Comparison of ENCODE assay signal across 11 cellular contexts in genomic region chr1:67570473-67571143, GRCh38.
DNase-seq lines count a peak whose midpoint lies in the region; ATAC-seq and TF ChIP-seq lines count a peak whose summit lies in the region.
"Had no signal": no experiment of that assay in that cellular context is flagged by ENCODE, and none has a peak within 500 bp of the region (broad histone marks: within the 10 kb centered on the region; RNA-seq: fewer than 3 reads in every experiment).

No MANE protein-coding gene starts in this region.

- no peaks in the 10 kb centered on the region for H3K36me3 ChIP-seq in RWPE2 (ENCODE audit: low read depth)
- H3K36me3 ChIP-seq in fibroblast of lung (ENCODE audit: control insufficient read depth, insufficient read depth, low read length), result no peaks in the 10 kb centered on the region
- H3K36me3 ChIP-seq in psoas muscle (ENCODE audit: insufficient read depth in 1 of 2, low read depth in 1 of 2), result no peaks in the 10 kb centered on the region
- H3K36me3 ChIP-seq in prostate gland, result no peaks in the 10 kb centered on the region
- H3K36me3 ChIP-seq in naive thymus-derived CD4-positive, alpha-beta T cell (ENCODE audit: control insufficient read depth in 2 of 3, insufficient read depth in 3 of 3, low read length in 3 of 3), result no peaks in the 10 kb centered on the region

- no peaks in the 10 kb centered on the region for H3K27me3 Mint-ChIP-seq in naive thymus-derived CD4-positive, alpha-beta T cell

- H3K79me2 ChIP-seq in fibroblast of lung (ENCODE audit: control insufficient read depth, insufficient read depth, low read length), result no peaks in the 10 kb centered on the region

- H3K4me2 ChIP-seq in fibroblast of lung (ENCODE audit: extremely low read depth, insufficient read depth, low read length), result peak overlapping the region; percentile 52

- no peak overlapping the region for H3K9ac ChIP-seq in fibroblast of lung (ENCODE audit: insufficient read depth, low read length)

- no peaks in the 10 kb centered on the region for H4K20me1 ChIP-seq in fibroblast of lung (ENCODE audit: control insufficient read depth, extremely low read depth, insufficient read depth, low read length)

- H3K4me1 Mint-ChIP-seq in naive thymus-derived CD4-positive, alpha-beta T cell, result no peaks in the 10 kb centered on the region

- H2AFZ ChIP-seq in fibroblast of lung (ENCODE audit: low read length), result no peak overlapping the region

- H3K4me1 ChIP-seq in RWPE2 (ENCODE audit: insufficient read depth, poor library complexity, severe bottlenecking) (peaks cover 42% of the 10 kb centered on the region), fibroblast of lung (ENCODE audit: control insufficient read depth, extremely low read depth, insufficient read depth, low read length) (peaks cover 8% of the 10 kb centered on the region), psoas muscle (peaks cover 43% of the 10 kb centered on the region), prostate gland (replicated peaks) (no peaks in the 10 kb centered on the region)
- H3K4me1 ChIP-seq in naive thymus-derived CD4-positive, alpha-beta T cell (ENCODE audit: control insufficient read depth in 2 of 2, insufficient read depth in 2 of 2, low read length in 2 of 2), result no peaks in the 10 kb centered on the region

- H3K9me3 ChIP-seq in RWPE2 (ENCODE audit: severe bottlenecking) (no peaks in the 10 kb centered on the region), fibroblast of lung (ENCODE audit: control insufficient read depth, insufficient read depth, low read depth, low read length) (no peaks in the 10 kb centered on the region), psoas muscle (no peaks in the 10 kb centered on the region), prostate gland (no peaks in the 10 kb centered on the region)
- H3K9me3 ChIP-seq in naive thymus-derived CD4-positive, alpha-beta T cell (ENCODE audit: control insufficient read depth in 2 of 3, low read length in 3 of 3), result no peaks in the 10 kb centered on the region

- H3K36me3 Mint-ChIP-seq in naive thymus-derived CD4-positive, alpha-beta T cell, result no peaks in the 10 kb centered on the region

- ATAC-seq in RWPE2 (ENCODE audit: low read depth) (peak; percentile 90), psoas muscle (peak; percentile 22 to 57 (median 33)), GM21576 (IDR thresholded peaks at IDR 0.05; ENCODE audit: unreplicated experiment) (no peak), HG03439 (IDR thresholded peaks at IDR 0.05; ENCODE audit: unreplicated experiment) (no peak)
- no peak for ATAC-seq in naive thymus-derived CD4-positive, alpha-beta T cell

- WGBS in psoas muscle, 3 donors, result 43 to 55% (median 48%) methylated on average over 8 of the region's 8 CpGs
- 67% methylated on average over 8 of the region's 8 CpGs for WGBS in prostate gland

- no peaks in the 10 kb centered on the region for H3K9me3 Mint-ChIP-seq in naive thymus-derived CD4-positive, alpha-beta T cell

- H3K4me3 Mint-ChIP-seq in naive thymus-derived CD4-positive, alpha-beta T cell, result no peak overlapping the region

- POLR2A ChIA-PET in naive thymus-derived CD4-positive, alpha-beta T cell (lab: Charles Lee), result no interaction called here

- no peak overlapping the region for H3K27ac Mint-ChIP-seq in naive thymus-derived CD4-positive, alpha-beta T cell

- intact Hi-C loops in psoas muscle (cut with DNase I), result loop anchor here in 1 of 2 donors (10.0 kb wide), 1 partner anchor 74 kb away; no protein-coding TSS in a partner anchor
- intact Hi-C loops in prostate gland (cut with DNase I), result no loop called here
- intact Hi-C loops in naive thymus-derived CD4-positive, alpha-beta T cell (cut with micrococcal nuclease), result no loop called here

- no peak for TF ChIP-seq POLR2A in prostate gland (IDR thresholded peaks at IDR 0.05)

- H3K4me3 ChIP-seq in RWPE2 (ENCODE audit: severe bottlenecking) (no peak overlapping the region), fibroblast of lung (replicated peaks in 1 of 4; ENCODE audit: control extremely low read depth in 1 of 4, insufficient read depth in 1 of 4, low read depth in 3 of 4, low read length in 4 of 4) (no peak overlapping the region), psoas muscle (no peak overlapping the region), prostate gland (no peak overlapping the region)
- H3K4me3 ChIP-seq in naive thymus-derived CD4-positive, alpha-beta T cell (ENCODE audit: low read length), result no peak overlapping the region

- TF ChIP-seq CTCF in RWPE2 (IDR thresholded peaks at IDR 0.05; ENCODE audit: poor library complexity, severe bottlenecking) (no peak), fibroblast of lung (conservative IDR thresholded peaks at IDR 0.05 in 1 of 2, IDR thresholded peaks at IDR 0.05 in 1 of 2; ENCODE audit: low read depth in 1 of 2, low read length in 2 of 2) (no peak), psoas muscle (IDR thresholded peaks at IDR 0.05) (no peak), prostate gland (IDR thresholded peaks at IDR 0.05) (no peak)

- CTCF ChIA-PET in naive thymus-derived CD4-positive, alpha-beta T cell (lab: Charles Lee), result interaction anchor here (0.7 to 2.9 kb wide), 4 partner anchors 9 to 196 kb away, joined by 3 to 15 read pairs (median 4); no protein-coding TSS in a partner anchor

- peak overlapping the region; percentile 99 for H3K27ac ChIP-seq in RWPE2 (ENCODE audit: poor library complexity, severe bottlenecking)
- peak overlapping the region; percentile 60 for H3K27ac ChIP-seq in fibroblast of lung (ENCODE audit: insufficient read depth, low read length)
- peak overlapping the region; percentile 93 for H3K27ac ChIP-seq in psoas muscle
- H3K27ac ChIP-seq in prostate gland, result no peak overlapping the region
- no peak overlapping the region for H3K27ac ChIP-seq in naive thymus-derived CD4-positive, alpha-beta T cell (ENCODE audit: low read depth, low read length)

- H3K27me3 ChIP-seq in RWPE2 (ENCODE audit: insufficient read depth, poor library complexity, severe bottlenecking) (no peaks in the 10 kb centered on the region), fibroblast of lung (ENCODE audit: control insufficient read depth, insufficient read depth, low read length) (no peaks in the 10 kb centered on the region), psoas muscle (ENCODE audit: insufficient read depth in 3 of 3, low read length in 2 of 3) (no peaks in the 10 kb centered on the region), prostate gland (replicated peaks; ENCODE audit: insufficient read depth) (no peaks in the 10 kb centered on the region)
- no peaks in the 10 kb centered on the region for H3K27me3 ChIP-seq in naive thymus-derived CD4-positive, alpha-beta T cell (ENCODE audit: control insufficient read depth in 2 of 2, insufficient read depth in 2 of 2, low read length in 2 of 2)

- DNase-seq in ELF-1 (ENCODE audit: low read depth, low spot score) (peak; percentile 73), RWPE2 (ENCODE audit: low spot score) (peak; percentile 84), fibroblast of lung (ENCODE audit: low read depth in 2 of 2) (peak; percentile 51 to 99), psoas muscle (no peak), prostate gland (ENCODE audit: low spot score) (no peak)
- DNase-seq in naive thymus-derived CD4-positive, alpha-beta T cell, result no peak
- DNase-seq: cortex of kidney; NCI-H2029; stimulated activated CD4-positive, alpha-beta T cell treated with anti-CD3 and anti-CD28 coated beads, Interleukin-2, amount 100 ng/mL, for 24 hours had no signal

Comparison
In these comparisons a context has a peak if more than half of its experiments do, and no peak if none do; other contexts are left out.
1. DNase-seq: peak in ELF-1 (single experiment), RWPE2 (single experiment) and fibroblast of lung (2 of 2); none in psoas muscle (0 of 2), prostate gland (single experiment) and naive thymus-derived CD4-positive, alpha-beta T cell (0 of 9).
2. ATAC-seq: peak in RWPE2 (single experiment) and psoas muscle (4 of 4); none in GM21576 (single experiment), HG03439 (single experiment) and naive thymus-derived CD4-positive, alpha-beta T cell (single experiment).
3. H3K27ac ChIP-seq: peak in RWPE2 (single experiment), fibroblast of lung (single experiment) and psoas muscle (single experiment); none in prostate gland (0 of 2) and naive thymus-derived CD4-positive, alpha-beta T cell (single experiment).